Comparison of ENCODE assay signal across 1 cellular context in the genomic region with DNA sequence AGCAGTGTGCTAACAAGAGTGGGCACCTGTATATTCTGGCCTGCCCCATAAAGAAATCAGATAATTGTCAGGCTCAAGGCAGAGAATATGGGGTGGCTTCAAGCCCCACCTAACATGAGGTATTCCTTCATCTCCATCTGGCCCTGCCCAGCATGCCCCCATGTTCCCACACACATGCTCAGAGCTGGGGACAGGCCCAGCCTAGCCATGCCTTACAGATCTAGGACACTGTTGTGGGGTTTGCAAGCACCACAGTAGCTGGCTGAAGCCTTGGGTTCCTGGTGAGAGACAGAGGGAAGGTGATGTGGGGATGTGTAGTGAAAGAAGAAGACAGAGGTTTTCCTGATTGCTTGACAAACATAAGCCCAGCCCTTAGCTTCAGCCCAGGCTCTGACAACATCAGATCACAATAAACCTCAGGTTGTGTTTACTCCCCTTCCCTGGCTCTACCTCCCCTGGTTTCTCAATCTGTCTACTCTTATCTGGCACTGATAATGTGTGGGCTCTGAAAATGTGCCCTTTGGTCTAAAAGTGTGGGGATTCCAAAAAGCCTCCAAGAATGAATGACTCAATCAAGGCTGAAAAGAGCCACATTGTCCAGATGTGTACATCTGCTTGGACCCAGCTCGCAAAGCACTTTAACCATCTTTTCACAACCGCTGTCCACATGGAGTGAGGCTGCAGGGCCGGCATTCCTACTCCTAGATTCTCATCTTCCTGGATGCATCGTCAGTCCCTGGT.
TF ChIP-seq lines count a peak whose summit lies in the region.

No MANE protein-coding gene starts in this region.

TF ChIP-seq in HepG2, 621 proteins besides CTCF, POLR2A, EP300 and RAD21 (continued from another document and continues in another):
- TF ChIP-seq TERF1 (CRISPR knock-in tag; IDR thresholded peaks at IDR 0.05) = no peak
- TF ChIP-seq ZNF737 (CRISPR knock-in tag; IDR thresholded peaks at IDR 0.05; ENCODE audit: borderline replicate concordance) = no peak
- TF ChIP-seq ZNF451 (CRISPR knock-in tag; IDR thresholded peaks at IDR 0.05) = no peak
- no peak for TF ChIP-seq ZNF34 (CRISPR knock-in tag; IDR thresholded peaks at IDR 0.05; ENCODE audit: borderline replicate concordance)
- TF ChIP-seq AGO1 (IDR thresholded peaks at IDR 0.05; ENCODE audit: low read depth, low read length, poor library complexity, severe bottlenecking) = no peak
- 0 out of 2 replicates have a peak, but pooled peaks have one; percentile 23 for TF ChIP-seq YEATS2 (CRISPR knock-in tag; IDR thresholded peaks at IDR 0.05; ENCODE audit: borderline replicate concordance)
- no peak for TF ChIP-seq JUN (CRISPR knock-in tag; IDR thresholded peaks at IDR 0.05)
- no peak for TF ChIP-seq KLF13 (CRISPR knock-in tag; IDR thresholded peaks at IDR 0.05)
- peak; percentile 46; the same call in 1 of the 2 replicates for TF ChIP-seq NCOR1 (IDR thresholded peaks at IDR 0.05; ENCODE audit: borderline replicate concordance, low read length)
- TF ChIP-seq NFE2L1 (CRISPR knock-in tag; IDR thresholded peaks at IDR 0.05; ENCODE audit: borderline replicate concordance) = no peak
- no peak for TF ChIP-seq NAIF1 (CRISPR knock-in tag; IDR thresholded peaks at IDR 0.05; ENCODE audit: borderline replicate concordance)
- TF ChIP-seq ZFY (CRISPR knock-in tag; IDR thresholded peaks at IDR 0.05) = no peak
- TF ChIP-seq SNAPC5 (CRISPR knock-in tag; IDR thresholded peaks at IDR 0.05; ENCODE audit: borderline replicate concordance) = no peak
- TF ChIP-seq ZNF619 (CRISPR knock-in tag; IDR thresholded peaks at IDR 0.05) = no peak
- TF ChIP-seq ZNF160 (CRISPR knock-in tag; IDR thresholded peaks at IDR 0.05) = no peak
- TF ChIP-seq ZBTB21 (CRISPR knock-in tag; IDR thresholded peaks at IDR 0.05) = no peak
- TF ChIP-seq MAZ (IDR thresholded peaks at IDR 0.05; ENCODE audit: borderline replicate concordance, low read depth, low read length) = no peak
- TF ChIP-seq MAZ (CRISPR knock-in tag; IDR thresholded peaks at IDR 0.05; ENCODE audit: low read depth) = no peak
- TF ChIP-seq ZBTB49 (CRISPR knock-in tag; IDR thresholded peaks at IDR 0.05; ENCODE audit: borderline replicate concordance) = no peak
- 0 out of 2 replicates have a peak, but pooled peaks have one; percentile 40 for TF ChIP-seq ZNF557 (CRISPR knock-in tag; IDR thresholded peaks at IDR 0.05)
- peak; percentile 22 for TF ChIP-seq PHF8 (CRISPR knock-in tag; IDR thresholded peaks at IDR 0.05)
- no peak; the same call in 1 of the 2 replicates for TF ChIP-seq CCDC6 (CRISPR knock-in tag; IDR thresholded peaks at IDR 0.05)
- TF ChIP-seq, protein P1, sequence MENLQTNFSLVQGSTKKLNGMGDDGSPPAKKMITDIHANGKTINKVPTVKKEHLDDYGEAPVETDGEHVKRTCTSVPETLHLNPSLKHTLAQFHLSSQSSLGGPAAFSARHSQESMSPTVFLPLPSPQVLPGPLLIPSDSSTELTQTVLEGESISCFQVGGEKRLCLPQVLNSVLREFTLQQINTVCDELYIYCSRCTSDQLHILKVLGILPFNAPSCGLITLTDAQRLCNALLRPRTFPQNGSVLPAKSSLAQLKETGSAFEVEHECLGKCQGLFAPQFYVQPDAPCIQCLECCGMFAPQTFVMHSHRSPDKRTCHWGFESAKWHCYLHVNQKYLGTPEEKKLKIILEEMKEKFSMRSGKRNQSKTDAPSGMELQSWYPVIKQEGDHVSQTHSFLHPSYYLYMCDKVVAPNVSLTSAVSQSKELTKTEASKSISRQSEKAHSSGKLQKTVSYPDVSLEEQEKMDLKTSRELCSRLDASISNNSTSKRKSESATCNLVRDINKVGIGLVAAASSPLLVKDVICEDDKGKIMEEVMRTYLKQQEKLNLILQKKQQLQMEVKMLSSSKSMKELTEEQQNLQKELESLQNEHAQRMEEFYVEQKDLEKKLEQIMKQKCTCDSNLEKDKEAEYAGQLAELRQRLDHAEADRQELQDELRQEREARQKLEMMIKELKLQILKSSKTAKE (CRISPR knock-in tag; IDR thresholded peaks at IDR 0.05; ENCODE audit: borderline replicate concordance) = peak; percentile 38; the same call in 1 of the 2 replicates
- no peak for TF ChIP-seq ARNT2 (CRISPR knock-in tag; IDR thresholded peaks at IDR 0.05; ENCODE audit: low read depth)
- TF ChIP-seq ZBTB4 (CRISPR knock-in tag; IDR thresholded peaks at IDR 0.05; ENCODE audit: borderline replicate concordance) = no peak
- peak; percentile 56; the same call in 1 of the 2 replicates for TF ChIP-seq RXRB (CRISPR knock-in tag; IDR thresholded peaks at IDR 0.05; ENCODE audit: borderline replicate concordance)
- TF ChIP-seq IKZF5 (CRISPR knock-in tag; IDR thresholded peaks at IDR 0.05) = peak; percentile 24; the same call in 1 of the 2 replicates
- no peak for TF ChIP-seq NBN (conservative IDR thresholded peaks at IDR 0.05)
- TF ChIP-seq, protein P2, sequence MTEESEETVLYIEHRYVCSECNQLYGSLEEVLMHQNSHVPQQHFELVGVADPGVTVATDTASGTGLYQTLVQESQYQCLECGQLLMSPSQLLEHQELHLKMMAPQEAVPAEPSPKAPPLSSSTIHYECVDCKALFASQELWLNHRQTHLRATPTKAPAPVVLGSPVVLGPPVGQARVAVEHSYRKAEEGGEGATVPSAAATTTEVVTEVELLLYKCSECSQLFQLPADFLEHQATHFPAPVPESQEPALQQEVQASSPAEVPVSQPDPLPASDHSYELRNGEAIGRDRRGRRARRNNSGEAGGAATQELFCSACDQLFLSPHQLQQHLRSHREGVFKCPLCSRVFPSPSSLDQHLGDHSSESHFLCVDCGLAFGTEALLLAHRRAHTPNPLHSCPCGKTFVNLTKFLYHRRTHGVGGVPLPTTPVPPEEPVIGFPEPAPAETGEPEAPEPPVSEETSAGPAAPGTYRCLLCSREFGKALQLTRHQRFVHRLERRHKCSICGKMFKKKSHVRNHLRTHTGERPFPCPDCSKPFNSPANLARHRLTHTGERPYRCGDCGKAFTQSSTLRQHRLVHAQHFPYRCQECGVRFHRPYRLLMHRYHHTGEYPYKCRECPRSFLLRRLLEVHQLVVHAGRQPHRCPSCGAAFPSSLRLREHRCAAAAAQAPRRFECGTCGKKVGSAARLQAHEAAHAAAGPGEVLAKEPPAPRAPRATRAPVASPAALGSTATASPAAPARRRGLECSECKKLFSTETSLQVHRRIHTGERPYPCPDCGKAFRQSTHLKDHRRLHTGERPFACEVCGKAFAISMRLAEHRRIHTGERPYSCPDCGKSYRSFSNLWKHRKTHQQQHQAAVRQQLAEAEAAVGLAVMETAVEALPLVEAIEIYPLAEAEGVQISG (CRISPR knock-in tag; IDR thresholded peaks at IDR 0.05) = peak; percentile 51
- no peak for TF ChIP-seq KLF15 (CRISPR knock-in tag; IDR thresholded peaks at IDR 0.05; ENCODE audit: borderline replicate concordance)
- no peak for TF ChIP-seq CREB1 (IDR thresholded peaks at IDR 0.05)
- no peak for TF ChIP-seq CREB1 (CRISPR knock-in tag; IDR thresholded peaks at IDR 0.05)
- TF ChIP-seq PITX1 (CRISPR knock-in tag; IDR thresholded peaks at IDR 0.05) = no peak
- peak; percentile 33; the same call in 1 of the 2 replicates for TF ChIP-seq ZNF362 (CRISPR knock-in tag; IDR thresholded peaks at IDR 0.05; ENCODE audit: borderline replicate concordance)
- TF ChIP-seq SATB2 (CRISPR knock-in tag; IDR thresholded peaks at IDR 0.05) = no peak
- no peak for TF ChIP-seq ZNF326 (CRISPR knock-in tag; IDR thresholded peaks at IDR 0.05; ENCODE audit: borderline replicate concordance)
- TF ChIP-seq, protein P3, sequence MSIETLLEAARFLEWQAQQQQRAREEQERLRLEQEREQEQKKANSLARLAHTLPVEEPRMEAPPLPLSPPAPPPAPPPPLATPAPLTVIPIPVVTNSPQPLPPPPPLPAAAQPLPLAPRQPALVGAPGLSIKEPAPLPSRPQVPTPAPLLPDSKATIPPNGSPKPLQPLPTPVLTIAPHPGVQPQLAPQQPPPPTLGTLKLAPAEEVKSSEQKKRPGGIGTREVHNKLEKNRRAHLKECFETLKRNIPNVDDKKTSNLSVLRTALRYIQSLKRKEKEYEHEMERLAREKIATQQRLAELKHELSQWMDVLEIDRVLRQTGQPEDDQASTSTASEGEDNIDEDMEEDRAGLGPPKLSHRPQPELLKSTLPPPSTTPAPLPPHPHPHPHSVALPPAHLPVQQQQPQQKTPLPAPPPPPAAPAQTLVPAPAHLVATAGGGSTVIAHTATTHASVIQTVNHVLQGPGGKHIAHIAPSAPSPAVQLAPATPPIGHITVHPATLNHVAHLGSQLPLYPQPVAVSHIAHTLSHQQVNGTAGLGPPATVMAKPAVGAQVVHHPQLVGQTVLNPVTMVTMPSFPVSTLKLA (IDR thresholded peaks at IDR 0.05) = no peak
- TF ChIP-seq HOXA5 (CRISPR knock-in tag; IDR thresholded peaks at IDR 0.05) = 0 out of 2 replicates have a peak, but pooled peaks have one; percentile 38
- TF ChIP-seq TBX3 (IDR thresholded peaks at IDR 0.05; ENCODE audit: borderline replicate concordance) = no peak
- no peak for TF ChIP-seq ZNF329 (CRISPR knock-in tag; IDR thresholded peaks at IDR 0.05; ENCODE audit: low read depth)
- TF ChIP-seq PTBP1 (IDR thresholded peaks at IDR 0.05; ENCODE audit: low read depth, low read length, poor library complexity, severe bottlenecking) = no peak
- TF ChIP-seq DNMT1 (CRISPR knock-in tag; IDR thresholded peaks at IDR 0.05) = no peak
- TF ChIP-seq ZBTB2 (CRISPR knock-in tag; IDR thresholded peaks at IDR 0.05; ENCODE audit: low read depth) = no peak
